In genomic region chr6:20936949-20937348, GRCh38 we compare ENCODE assay signal across 20 cellular contexts.
"Had no signal": no experiment of that assay in that cellular context is flagged by ENCODE, and none has a peak within 500 bp of the region (broad histone marks: within the 10 kb centered on the region; RNA-seq: fewer than 3 reads in every experiment).

No MANE protein-coding gene starts in this region.

- H3K4me1 ChIP-seq: esophagus squamous epithelium, parathyroid adenoma, psoas muscle, spleen, testis, tibial nerve, upper lobe of right lung, vagina had no signal

- H3K27me3 ChIP-seq: esophagus squamous epithelium, spleen, testis, tibial nerve, upper lobe of right lung, vagina had no signal

- H3K4me3 ChIP-seq: esophagus squamous epithelium, psoas muscle, spleen, testis, tibial nerve, upper lobe of right lung, vagina had no signal

- H3K9ac ChIP-seq: parathyroid adenoma had no signal

- H3K27ac ChIP-seq: epithelial cell of prostate, esophagus squamous epithelium, parathyroid adenoma, psoas muscle, spleen, testis, tibial nerve, upper lobe of right lung, vagina had no signal

- FAIRE-seq: kidney had no signal

- H2AFZ ChIP-seq: parathyroid adenoma had no signal

- ATAC-seq: natural killer cell treated with Interleukin-12 subunit alpha and Interleukin-12 subunit beta and Interleukin-15 and Interleukin-18, amount 100 ng/mL, for 72 hours; psoas muscle; sciatic nerve; stimulated activated memory B cell treated with anti-CD40 and anti-IgM and Interleukin-4, amounts not matched to agents 10 μg/mL and 1 μg/mL and 100 μg/mL, for 72 hours; stimulated activated naive CD8-positive, alpha-beta T cell treated with anti-CD3 and anti-CD28 coated beads, Interleukin-15, amount 100 ng/mL, for 72 hours; upper lobe of right lung had no signal

- H3K36me3 Mint-ChIP-seq: natural killer cell treated with Interleukin-12 subunit alpha and Interleukin-12 subunit beta and Interleukin-15 and Interleukin-18, amount 100 ng/mL, for 72 hours had no signal

- H3K27ac Mint-ChIP-seq: natural killer cell treated with Interleukin-12 subunit alpha and Interleukin-12 subunit beta and Interleukin-15 and Interleukin-18, amount 100 ng/mL, for 72 hours; stimulated activated memory B cell treated with anti-CD40 and anti-IgM and Interleukin-4, amounts not matched to agents 10 μg/mL and 1 μg/mL and 100 μg/mL, for 72 hours; stimulated activated naive CD8-positive, alpha-beta T cell treated with anti-CD3 and anti-CD28 coated beads, Interleukin-15, amount 100 ng/mL, for 72 hours had no signal

- H3K9me3 ChIP-seq: esophagus squamous epithelium, psoas muscle, testis, tibial nerve, upper lobe of right lung, vagina had no signal

- H3K4me1 Mint-ChIP-seq: stimulated activated memory B cell treated with anti-CD40 and anti-IgM and Interleukin-4, amounts not matched to agents 10 μg/mL and 1 μg/mL and 100 μg/mL, for 72 hours; stimulated activated naive CD8-positive, alpha-beta T cell treated with anti-CD3 and anti-CD28 coated beads, Interleukin-15, amount 100 ng/mL, for 72 hours had no signal

- H3K27me3 Mint-ChIP-seq: natural killer cell treated with Interleukin-12 subunit alpha and Interleukin-12 subunit beta and Interleukin-15 and Interleukin-18, amount 100 ng/mL, for 72 hours; stimulated activated memory B cell treated with anti-CD40 and anti-IgM and Interleukin-4, amounts not matched to agents 10 μg/mL and 1 μg/mL and 100 μg/mL, for 72 hours; stimulated activated naive CD8-positive, alpha-beta T cell treated with anti-CD3 and anti-CD28 coated beads, Interleukin-15, amount 100 ng/mL, for 72 hours had no signal

- DNase-seq: effector memory CD4-positive, alpha-beta T cell; esophagus squamous epithelium; foreskin fibroblast; kidney; psoas muscle; retina; spleen; stimulated activated CD4-positive, alpha-beta T cell treated with anti-CD3 and anti-CD28 coated beads, Interleukin-15, amount 100 ng/mL, for 24 hours; stimulated activated CD4-positive, alpha-beta T cell treated with anti-CD3 and anti-CD28 coated beads, Interleukin-1b, Interleukin-23, amount 100 ng/mL, for 48 hours; stimulated activated CD4-positive, alpha-beta T cell treated with anti-CD3 and anti-CD28 coated beads, Interleukin-4, amount 100 ng/mL, for 24 hours; stimulated activated naive CD8-positive, alpha-beta T cell treated with anti-CD3 and anti-CD28 coated beads, Interleukin-15, amount 100 ng/mL, for 72 hours; testis; upper lobe of right lung had no signal

- H3K36me3 ChIP-seq: esophagus squamous epithelium, spleen, tibial nerve, upper lobe of right lung, vagina had no signal

- H3K4me3 Mint-ChIP-seq: natural killer cell treated with Interleukin-12 subunit alpha and Interleukin-12 subunit beta and Interleukin-15 and Interleukin-18, amount 100 ng/mL, for 72 hours; stimulated activated memory B cell treated with anti-CD40 and anti-IgM and Interleukin-4, amounts not matched to agents 10 μg/mL and 1 μg/mL and 100 μg/mL, for 72 hours; stimulated activated naive CD8-positive, alpha-beta T cell treated with anti-CD3 and anti-CD28 coated beads, Interleukin-15, amount 100 ng/mL, for 72 hours had no signal

- H3K79me2 ChIP-seq: parathyroid adenoma had no signal

- H3K9me3 Mint-ChIP-seq: natural killer cell treated with Interleukin-12 subunit alpha and Interleukin-12 subunit beta and Interleukin-15 and Interleukin-18, amount 100 ng/mL, for 72 hours; stimulated activated memory B cell treated with anti-CD40 and anti-IgM and Interleukin-4, amounts not matched to agents 10 μg/mL and 1 μg/mL and 100 μg/mL, for 72 hours had no signal
